Comparison of ENCODE assay signal across 11 cellular contexts in the genomic region with DNA sequence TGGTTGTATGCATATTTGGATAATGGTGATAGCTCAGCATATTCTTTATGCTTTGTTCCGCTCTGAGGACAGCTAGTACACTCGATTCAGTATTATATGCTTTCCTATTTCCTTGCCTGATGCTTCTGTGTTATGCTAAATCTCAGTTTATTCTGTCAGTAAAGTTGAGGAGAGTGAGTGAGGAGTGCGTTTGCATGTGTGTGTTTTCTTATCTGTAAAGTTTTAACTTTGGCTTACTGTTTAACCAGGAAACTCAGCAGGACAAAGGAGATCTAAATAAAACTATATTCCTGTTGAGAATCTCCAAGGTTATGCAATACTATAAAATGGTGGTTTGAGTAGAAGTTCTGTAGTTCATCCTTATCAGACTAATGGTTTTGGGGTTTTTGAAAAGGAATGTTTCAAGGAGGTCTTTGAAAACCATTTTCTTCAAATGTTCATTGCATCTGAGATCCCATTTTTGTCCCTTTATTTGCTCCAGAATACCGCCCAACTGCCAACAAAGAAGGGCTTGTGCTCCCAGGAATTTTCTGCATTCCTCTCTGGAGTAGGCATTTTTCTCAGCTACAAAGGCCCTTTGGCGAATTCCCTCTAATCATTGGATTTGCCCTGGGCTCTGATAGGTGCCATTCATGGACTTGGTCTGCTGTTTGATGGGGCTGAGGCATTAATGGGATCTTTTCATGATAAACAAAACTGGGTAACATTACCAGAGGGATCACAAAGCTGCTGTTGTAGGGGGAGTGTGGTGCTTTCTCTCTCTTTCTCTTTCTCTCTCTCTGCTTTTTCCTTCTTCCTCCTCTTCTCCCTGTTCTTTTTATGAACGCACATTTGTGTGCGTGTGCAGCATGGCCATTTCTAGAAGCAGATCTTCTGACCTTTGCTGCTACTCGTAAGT.
DNase-seq lines count a peak whose midpoint lies in the region; ATAC-seq lines count a peak whose summit lies in the region.
"Had no signal": no experiment of that assay in that cellular context is flagged by ENCODE, and none has a peak within 500 bp of the region (broad histone marks: within the 10 kb centered on the region; RNA-seq: fewer than 3 reads in every experiment).

No MANE protein-coding gene starts in this region.

- H3K9me3 ChIP-seq in HAP-1 = no peaks in the 10 kb centered on the region
- no peaks in the 10 kb centered on the region for H3K9me3 ChIP-seq in adipocyte (ENCODE audit: control insufficient read depth, low read length)

- no peak overlapping the region for H3K9ac ChIP-seq in adipocyte (ENCODE audit: low read length)

- H3K36me3 ChIP-seq in HAP-1 (replicated peaks) = no peaks in the 10 kb centered on the region
- H3K36me3 ChIP-seq in adipocyte (ENCODE audit: control insufficient read depth, insufficient read depth, low read length, severe bottlenecking) = no peaks in the 10 kb centered on the region

- peak; percentile 77 to 95 for DNase-seq in HAP-1 (ENCODE audit: low spot score in 2 of 2)
- DNase-seq in adipocyte (ENCODE audit: low read depth) = peak; percentile 24
- DNase-seq in islet precursor cell = peak; percentile 96
- no peak for DNase-seq in skeletal muscle cell (ENCODE audit: low read depth)
- no peak for DNase-seq in AG08395 (ENCODE audit: low spot score)
- no peak for DNase-seq in SKM-1 (lab: John Stamatoyannopoulos, UW; ENCODE audit: unreplicated experiment)
- DNase-seq in NCI-H187 (lab: John Stamatoyannopoulos, UW) = no peak
- DNase-seq: amygdala; NCI-H510A; stimulated activated CD4-positive, alpha-beta T cell treated with anti-CD3 and anti-CD28 coated beads, Interleukin-4, amount 100 ng/mL, for 1 hour had no signal

- ATAC-seq in GM21447 (IDR thresholded peaks at IDR 0.05; ENCODE audit: unreplicated experiment) = no peak

- peaks cover 63% of the 10 kb centered on the region for H3K4me1 ChIP-seq in HAP-1
- H3K4me1 ChIP-seq in adipocyte (ENCODE audit: control insufficient read depth, insufficient read depth, low read length) = peaks cover 46% of the 10 kb centered on the region

- H3K4me3 ChIP-seq in HAP-1 (peak overlapping the region; percentile 2; the same call in 1 of the 2 replicates), adipocyte (ENCODE audit: low read length) (no peak overlapping the region), skeletal muscle cell (ENCODE audit: low read depth, low read length) (peak overlapping the region; percentile 3)

- in situ Hi-C loops in HAP-1 (cut with MboI; ENCODE audit: low sequenced_read_pairs) = no loop called here

- H3K27me3 ChIP-seq in HAP-1 (ENCODE audit: low read depth) (no peaks in the 10 kb centered on the region), adipocyte (replicated peaks; ENCODE audit: control insufficient read depth, insufficient read depth, low read length) (no peaks in the 10 kb centered on the region)

Comparison
In these comparisons a context has a peak if more than half of its experiments do, and no peak if none do; other contexts are left out.
1. DNase-seq: peak in HAP-1 (2 of 2), adipocyte (single experiment) and islet precursor cell (single experiment); none in skeletal muscle cell (single experiment), AG08395 (single experiment), SKM-1 (single experiment) and NCI-H187 (0 of 2).